ENCODE assay signal across 8 cellular contexts in the genomic region with DNA sequence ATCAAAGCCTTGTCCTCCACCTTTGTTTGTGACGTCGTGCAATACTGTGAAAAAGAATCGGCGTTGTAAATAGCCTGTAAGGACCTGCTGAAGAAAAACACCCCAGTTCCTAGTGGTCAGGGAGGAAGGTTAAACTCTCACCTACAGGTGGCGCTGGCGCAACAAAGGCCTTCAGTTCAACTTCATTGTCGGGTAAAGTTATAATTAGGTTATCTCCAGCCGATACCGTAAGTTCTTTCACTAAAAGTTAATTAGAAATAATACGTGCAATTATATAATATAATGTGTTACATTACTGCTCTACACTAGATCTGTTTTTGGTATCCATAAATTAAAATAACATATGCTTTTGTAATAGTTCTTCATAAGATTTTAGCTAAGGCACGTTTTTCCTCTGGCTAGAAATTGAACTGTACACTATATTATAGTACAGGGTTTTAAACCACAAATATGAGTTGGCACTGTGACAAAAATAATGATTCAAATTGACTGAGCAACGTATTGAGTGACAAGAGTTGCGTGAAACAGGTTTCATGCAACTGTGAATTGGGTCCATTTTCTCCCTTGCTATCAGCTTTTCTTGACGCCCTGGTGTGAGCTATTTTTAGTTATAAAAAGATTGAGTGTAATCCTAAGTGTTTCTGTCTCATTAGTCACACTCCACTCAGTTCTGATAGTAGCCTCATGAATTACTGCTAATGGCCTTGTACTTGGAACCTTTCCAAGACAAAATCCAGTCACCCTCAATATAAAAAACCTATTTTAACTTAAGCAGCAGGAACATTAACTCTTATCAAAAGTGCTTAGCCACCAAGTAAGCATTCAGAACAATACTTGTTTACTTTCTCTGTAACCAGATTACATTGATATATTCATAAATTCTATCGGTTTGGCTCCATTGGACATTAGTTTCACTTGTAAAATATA.
DNase-seq lines count a peak whose midpoint lies in the region; ATAC-seq and TF ChIP-seq lines count a peak whose summit lies in the region.

No MANE protein-coding gene starts in this region.

- peak; percentile 98 for DNase-seq in NCI-H345 treated with DMSO at 0.1 percent for 48 hours (lab: John Stamatoyannopoulos, UW; ENCODE audit: unreplicated experiment)
- peak; percentile 49 for DNase-seq in activated CD4-positive, alpha-beta T cell treated with anti-CD3 and anti-CD28 coated beads for 1 hour
- peak; percentile 72 for DNase-seq in choroid plexus epithelial cell (ENCODE audit: low read depth)
- DNase-seq in left lobe of liver (ENCODE audit: low spot score), result peak; percentile 74
- peak; percentile 69 to 70 for DNase-seq in stimulated activated CD4-positive, alpha-beta T cell treated with anti-CD3 and anti-CD28 coated beads, Interleukin-4, amount 100 ng/mL, for 48 hours (ENCODE audit: low read depth in 2 of 2)

- H3K4me3 ChIP-seq in GM12875 (ENCODE audit: low read depth, low read length) (no peak overlapping the region), choroid plexus epithelial cell (ENCODE audit: low read depth, low read length) (no peak overlapping the region)

- TF ChIP-seq CTCF in GM12875 (IDR thresholded peaks at IDR 0.05; ENCODE audit: borderline replicate concordance, insufficient read depth, low read depth, low read length) (peak; percentile 69; the same call in 1 of the 2 replicates), choroid plexus epithelial cell (conservative IDR thresholded peaks at IDR 0.05; ENCODE audit: low read depth, low read length) (peak; percentile 81)

- ATAC-seq in HG03175 (IDR thresholded peaks at IDR 0.05; ENCODE audit: unreplicated experiment) (peak; percentile 78), left lobe of liver (peak; percentile 92), HG03025 (IDR thresholded peaks at IDR 0.05; ENCODE audit: low FRiP score, unreplicated experiment) (no peak)
